9 cellular contexts compared by ENCODE assay signal in the genomic region with DNA sequence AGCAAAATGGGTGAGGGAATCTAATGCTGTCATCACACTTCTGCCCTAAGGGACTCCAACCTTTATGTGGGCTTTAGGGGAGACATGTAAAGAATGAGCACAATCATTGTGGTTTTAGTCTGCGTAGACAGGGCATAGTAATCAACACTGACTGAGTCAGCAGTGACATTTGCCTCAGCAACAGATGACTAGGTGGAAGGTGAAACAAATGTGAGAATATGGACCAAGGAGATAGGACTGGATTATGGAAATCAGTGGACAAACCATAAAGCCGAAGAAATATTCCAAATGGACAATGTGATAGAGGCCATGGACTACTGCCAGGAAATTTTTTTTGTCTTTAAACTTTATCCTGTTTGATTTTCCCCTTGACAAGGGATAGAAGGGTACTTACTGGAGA.
DNase-seq lines count a peak whose midpoint lies in the region; ATAC-seq, FAIRE-seq and TF ChIP-seq lines count a peak whose summit lies in the region.
"Had no signal": no experiment of that assay in that cellular context is flagged by ENCODE, and none has a peak within 500 bp of the region (broad histone marks: within the 10 kb centered on the region; RNA-seq: fewer than 3 reads in every experiment).

No MANE protein-coding gene starts in this region.

- CTCF ChIA-PET in activated CD8-positive, alpha-beta memory T cell treated with anti-CD3 and anti-CD28 coated beads, Interleukin-2, amount 10 ng/mL, durations not matched to agents 7 days and 5 days (lab: Charles Lee): no interaction called here

- H3K9me3 Mint-ChIP-seq in activated CD8-positive, alpha-beta memory T cell treated with anti-CD3 and anti-CD28 coated beads, Interleukin-2, amount 10 ng/mL, durations not matched to agents 7 days and 5 days (ENCODE audit: low read depth): no peaks in the 10 kb centered on the region
- H3K9me3 Mint-ChIP-seq: neural crest cell had no signal

- no peak overlapping the region for H3K4me3 Mint-ChIP-seq in activated CD8-positive, alpha-beta memory T cell treated with anti-CD3 and anti-CD28 coated beads, Interleukin-2, amount 10 ng/mL, durations not matched to agents 7 days and 5 days
- H3K4me3 Mint-ChIP-seq: neural crest cell had no signal

- no peak for TF ChIP-seq CTCF in epithelial cell of esophagus (IDR thresholded peaks at IDR 0.05; ENCODE audit: insufficient read depth, low read depth, low read length, missing control alignments)

- no peak overlapping the region for H3K27ac Mint-ChIP-seq in activated CD8-positive, alpha-beta memory T cell treated with anti-CD3 and anti-CD28 coated beads, Interleukin-2, amount 10 ng/mL, durations not matched to agents 7 days and 5 days

- peaks cover 8% of the 10 kb centered on the region for H3K4me1 Mint-ChIP-seq in activated CD8-positive, alpha-beta memory T cell treated with anti-CD3 and anti-CD28 coated beads, Interleukin-2, amount 10 ng/mL, durations not matched to agents 7 days and 5 days
- H3K4me1 Mint-ChIP-seq: neural crest cell had no signal

- ATAC-seq in GM18517 (IDR thresholded peaks at IDR 0.05; ENCODE audit: unreplicated experiment): no peak
- no peak for ATAC-seq in HG02642 (IDR thresholded peaks at IDR 0.05; ENCODE audit: poor library complexity, unreplicated experiment)
- ATAC-seq in activated CD8-positive, alpha-beta memory T cell treated with anti-CD3 and anti-CD28 coated beads, Interleukin-2, amount 10 ng/mL, durations not matched to agents 7 days and 5 days: no peak

- no peaks in the 10 kb centered on the region for H3K27me3 Mint-ChIP-seq in activated CD8-positive, alpha-beta memory T cell treated with anti-CD3 and anti-CD28 coated beads, Interleukin-2, amount 10 ng/mL, durations not matched to agents 7 days and 5 days

- no peak overlapping the region for H3K4me3 ChIP-seq in epithelial cell of esophagus (ENCODE audit: low read length)

- H3K36me3 Mint-ChIP-seq in activated CD8-positive, alpha-beta memory T cell treated with anti-CD3 and anti-CD28 coated beads, Interleukin-2, amount 10 ng/mL, durations not matched to agents 7 days and 5 days: no peaks in the 10 kb centered on the region

- peak; percentile 3 for DNase-seq in stimulated activated CD4-positive, alpha-beta T cell treated with anti-CD3 and anti-CD28 coated beads, Interleukin-2, amount 100 ng/mL, for 4 hours (ENCODE audit: low read depth)
- DNase-seq in stimulated activated CD4-positive, alpha-beta T cell treated with anti-CD3 and anti-CD28 coated beads, Interleukin-2, amount 100 ng/mL, for 24 hours: no peak
- DNase-seq in RCC 7860 (ENCODE audit: low spot score) (peak; percentile 47), epithelial cell of esophagus (ENCODE audit: low read depth) (peak; percentile 79), urothelium cell line (ENCODE audit: low spot score) (peak; percentile 24)
- no peak for DNase-seq in activated CD8-positive, alpha-beta memory T cell treated with anti-CD3 and anti-CD28 coated beads, Interleukin-2, amount 10 ng/mL, durations not matched to agents 7 days and 5 days

- FAIRE-seq in RCC 7860 (lab: Jason Lieb, UNC): no peak
- no peak for FAIRE-seq in urothelium cell line (lab: Jason Lieb, UNC)

Comparison
In these comparisons a context has a peak if more than half of its experiments do, and no peak if none do; other contexts are left out.
1. DNase-seq: peak in stimulated activated CD4-positive, alpha-beta T cell treated with anti-CD3 and anti-CD28 coated beads, Interleukin-2, amount 100 ng/mL, for 4 hours (single experiment), RCC 7860 (single experiment), epithelial cell of esophagus (single experiment) and urothelium cell line (single experiment); none in stimulated activated CD4-positive, alpha-beta T cell treated with anti-CD3 and anti-CD28 coated beads, Interleukin-2, amount 100 ng/mL, for 24 hours (0 of 2) and activated CD8-positive, alpha-beta memory T cell treated with anti-CD3 and anti-CD28 coated beads, Interleukin-2, amount 10 ng/mL, durations not matched to agents 7 days and 5 days (single experiment).